Comparison of ENCODE assay signal across 8 cellular contexts in genomic region chr17:45052052-45052772, GRCh38. TPM values are rescaled to one million over a fixed set of nuclear protein-coding genes. Genes with fewer than 3 reads are reported as not detected.
A peak's percentile ranks its signal among the peaks of the same experiment; 100 is the strongest.
DNase-seq lines count a peak whose midpoint lies in the region; ATAC-seq and TF ChIP-seq lines count a peak whose summit lies in the region.

No MANE protein-coding gene starts in this region.

- TSS peak; percentile 76 for BruUV-seq in OCI-LY7 (replicated peaks; lab: Mats Ljungman, UMichigan)

- TF ChIP-seq EP300 in gastroesophageal sphincter (IDR thresholded peaks at IDR 0.05): no peak

- 10 to 19% methylated on average over 2 to 18 of the region's 36 CpGs for WGBS in gastroesophageal sphincter (ENCODE audit: low coverage in 1 of 2), 2 donors

- H3K9me3 ChIP-seq in OCI-LY7 (ENCODE audit: low read length): no peaks in the 10 kb centered on the region
- no peaks in the 10 kb centered on the region for H3K9me3 ChIP-seq in gastroesophageal sphincter

- ATAC-seq in gastroesophageal sphincter: peak; percentile 49
- no peak for ATAC-seq in HG02938 (IDR thresholded peaks at IDR 0.05; ENCODE audit: unreplicated experiment)

- DNase-seq in AML-193 (lab: John Stamatoyannopoulos, UW) (peak; percentile 61 to 73), HCEC 1CT (peak; percentile 54), OCI-LY7 (ENCODE audit: low spot score) (peak; percentile 82), pons (ENCODE audit: low spot score) (peak; percentile 43), HuH-7 (ENCODE audit: low spot score) (no peak)
- peak; percentile 12 for DNase-seq in activated T-helper 9 cell treated with anti-CD3 and anti-CD28 coated beads, Interleukin-2, amount 50 U/mL, for 16 hours (ENCODE audit: low read depth)

- intact Hi-C loops in OCI-LY7 (cut with micrococcal nuclease; ENCODE audit: unreplicated experiment): no loop called here

- H3K27me3 ChIP-seq in gastroesophageal sphincter: no peaks in the 10 kb centered on the region

- H3K79me2 ChIP-seq in OCI-LY7 (ENCODE audit: insufficient read depth, low read depth, low read length): peaks cover 32% of the 10 kb centered on the region

- H2AFZ ChIP-seq in OCI-LY7 (ENCODE audit: low read length): peak overlapping the region; percentile 62

- H3K4me3 ChIP-seq in OCI-LY7 (ENCODE audit: low read depth, low read length, poor library complexity, severe bottlenecking): peak overlapping the region; percentile 73
- peak overlapping the region; percentile 54 to 60 for H3K4me3 ChIP-seq in gastroesophageal sphincter

- no peaks in the 10 kb centered on the region for H3K9me2 ChIP-seq in OCI-LY7 (ENCODE audit: insufficient read depth, low read length)

- no peaks in the 10 kb centered on the region for H4K20me1 ChIP-seq in OCI-LY7 (ENCODE audit: insufficient read depth, low read length)

- CTCF ChIA-PET in OCI-LY7 (lab: Charles Lee; ENCODE audit: unreplicated experiment): no interaction called here

- TF ChIP-seq POLR2A in gastroesophageal sphincter (IDR thresholded peaks at IDR 0.05): peak; percentile 54 to 70

- H3K36me3 ChIP-seq in OCI-LY7 (ENCODE audit: insufficient read depth, low read length): 0 out of 2 replicates have a peak, but pooled peaks cover 5% of the 10 kb centered on the region
- no peaks in the 10 kb centered on the region for H3K36me3 ChIP-seq in gastroesophageal sphincter

- H3K27ac ChIP-seq in OCI-LY7 (ENCODE audit: low read depth, low read length, poor library complexity, severe bottlenecking) (peak overlapping the region; percentile 92), gastroesophageal sphincter (peak overlapping the region; percentile 81 to 96 (median 90))

- TF ChIP-seq CTCF in OCI-LY7 (conservative IDR thresholded peaks at IDR 0.05; ENCODE audit: low read length) (no peak), gastroesophageal sphincter (IDR thresholded peaks at IDR 0.05) (no peak)

- H3K4me1 ChIP-seq in OCI-LY7 (ENCODE audit: insufficient read depth, low read length, poor library complexity, severe bottlenecking): peaks cover 19% of the 10 kb centered on the region
- peaks cover 0 to 36% (median 10%) of the 10 kb centered on the region in 3 donors for H3K4me1 ChIP-seq in gastroesophageal sphincter

- peak overlapping the region; percentile 80 for H3K4me2 ChIP-seq in OCI-LY7 (ENCODE audit: low read length)

- POLR2A ChIA-PET in OCI-LY7 (lab: Charles Lee): interaction anchor here (0.7 to 1.0 kb wide), 3 partner anchors 14 to 172 kb away, joined by 5 to 7 read pairs (median 6); no protein-coding TSS in a partner anchor

RNA-seq across cellular contexts. Expression of gene DCAKD, which starts 0.8 kb away (rescaled TPM):
- 40.8 and 53.1 TPM in 2 replicates for total RNA-seq in OCI-LY7 (2014; rRNA removed; shearing (Covaris generic))
- total RNA-seq in OCI-LY7 (2022): 45.6 and 48.9 TPM in 2 replicates
- 10 to 100 TPM; 50.3 to 68.2 (median 58.0) TPM for total RNA-seq in gastroesophageal sphincter

RNA-seq across cellular contexts. Expression of gene NMT1, which starts 8.9 kb away (rescaled TPM):
- total RNA-seq in OCI-LY7 (2014; rRNA removed; shearing (Covaris generic)): 65.7 and 82.3 TPM in 2 replicates
- total RNA-seq in OCI-LY7 (2022) (126 and 134 TPM in 2 replicates), gastroesophageal sphincter (100 to 1,000 TPM in 1 of 4 donors, 10 to 100 TPM in 3; 63.5 to 129 (median 69.1) TPM)
